18 cellular contexts compared by ENCODE assay signal in genomic region chr17:70313450-70313849, GRCh38.
DNase-seq lines count a peak whose midpoint lies in the region; ATAC-seq, FAIRE-seq and TF ChIP-seq lines count a peak whose summit lies in the region.
"Had no signal": no experiment of that assay in that cellular context is flagged by ENCODE, and none has a peak within 500 bp of the region (broad histone marks: within the 10 kb centered on the region; RNA-seq: fewer than 3 reads in every experiment).

No MANE protein-coding gene starts in this region.

- H3K4me1 ChIP-seq in IMR-90 (ENCODE audit: control insufficient read depth, insufficient read depth, low read length) (no peaks in the 10 kb centered on the region), osteoblast (ENCODE audit: insufficient read depth, low read length) (no peaks in the 10 kb centered on the region), psoas muscle (peaks cover 28% of the 10 kb centered on the region)
- H3K4me1 ChIP-seq: SJSA1, thyroid gland had no signal

- ATAC-seq in GM18861 (IDR thresholded peaks at IDR 0.05; ENCODE audit: unreplicated experiment) (peak; percentile 66), IMR-90 (ENCODE audit: low read depth) (peak; percentile 83), psoas muscle (no peak)
- ATAC-seq: activated CD8-positive, alpha-beta T cell treated with anti-CD3 and anti-CD28 coated beads for 36 hours; activated T-helper 17 cell treated with anti-CD3 and anti-CD28 coated beads, Interleukin-2, amount 50 U/mL, for 72 hours; left ventricle myocardium superior; naive thymus-derived CD4-positive, alpha-beta T cell had no signal

- no peak overlapping the region for H2AK5ac ChIP-seq in IMR-90 (ENCODE audit: low read depth, low read length)

- H4K5ac ChIP-seq in IMR-90 (ENCODE audit: low read depth, low read length), result no peak overlapping the region

- no peaks in the 10 kb centered on the region for H3K27me3 ChIP-seq in IMR-90 (ENCODE audit: control insufficient read depth, insufficient read depth, low read length)
- no peaks in the 10 kb centered on the region for H3K27me3 ChIP-seq in osteoblast (ENCODE audit: insufficient read depth, low read length)
- H3K27me3 ChIP-seq in psoas muscle (ENCODE audit: insufficient read depth in 3 of 3, low read length in 2 of 3), result no peaks in the 10 kb centered on the region
- H3K27me3 ChIP-seq: thyroid gland had no signal

- H3K9ac ChIP-seq in IMR-90 (ENCODE audit: low read depth, low read length), result no peak overlapping the region

- peak overlapping the region; percentile 88 for H2BK5ac ChIP-seq in IMR-90 (ENCODE audit: low read depth, low read length, poor library complexity, severe bottlenecking)

- no peak overlapping the region for H2AFZ ChIP-seq in IMR-90 (replicated peaks; ENCODE audit: low read length, poor library complexity)
- H2AFZ ChIP-seq in osteoblast (ENCODE audit: low read length), result no peak overlapping the region

- H4K91ac ChIP-seq in IMR-90 (ENCODE audit: insufficient read depth, low read depth, low read length), result no peak overlapping the region

- TF ChIP-seq RAD21 in IMR-90 (IDR thresholded peaks at IDR 0.05; ENCODE audit: low read length), result no peak

- H3K27ac ChIP-seq in IMR-90 (ENCODE audit: insufficient read depth, low read length) (no peak overlapping the region), osteoblast (ENCODE audit: low read depth, low read length) (peak overlapping the region; percentile 32), psoas muscle (no peak overlapping the region)
- H3K27ac ChIP-seq: SJSA1, thyroid gland had no signal

- H3K4ac ChIP-seq in IMR-90 (ENCODE audit: low read depth, low read length), result peak overlapping the region; percentile 36; the same call in 1 of the 2 replicates

- H2BK120ac ChIP-seq in IMR-90 (ENCODE audit: low read depth, low read length), result peak overlapping the region; percentile 70; the same call in 1 of the 2 replicates

- H2AK9ac ChIP-seq in IMR-90 (replicated peaks; ENCODE audit: low read depth, low read length, poor library complexity), result no peak overlapping the region

- peaks cover 5% of the 10 kb centered on the region; the same call in 1 of the 2 replicates for H3K9me1 ChIP-seq in IMR-90 (ENCODE audit: insufficient read depth, low read length)

- H3K14ac ChIP-seq in IMR-90 (replicated peaks; ENCODE audit: low read depth, low read length), result 0 out of 2 replicates have a peak overlapping the region, but pooled peaks have one; percentile 68

- no peak for TF ChIP-seq CTCF in IMR-90 (conservative IDR thresholded peaks at IDR 0.05; ENCODE audit: low read depth, low read length)
- TF ChIP-seq CTCF in astrocyte of the spinal cord (IDR thresholded peaks at IDR 0.05; ENCODE audit: low read depth, low read length), result no peak
- no peak for TF ChIP-seq CTCF in osteoblast (IDR thresholded peaks at IDR 0.05; ENCODE audit: extremely low read depth, low read depth, low read length)
- TF ChIP-seq CTCF in psoas muscle (IDR thresholded peaks at IDR 0.05), result no peak

- TF ChIP-seq POLR2A in IMR-90 (IDR thresholded peaks at IDR 0.05; ENCODE audit: low read depth, low read length), result no peak

- H3K79me2 ChIP-seq in osteoblast (ENCODE audit: insufficient read depth, low read length), result no peaks in the 10 kb centered on the region

- H3K23ac ChIP-seq in IMR-90 (ENCODE audit: low read depth, low read length), result peak overlapping the region; percentile 20; the same call in 1 of the 2 replicates

- CTCF ChIA-PET in IMR-90 (lab: Yijun Ruan, JAX), result no interaction called here

- H3K9me3 ChIP-seq in IMR-90 (ENCODE audit: control insufficient read depth, insufficient read depth, low read length) (no peaks in the 10 kb centered on the region), osteoblast (ENCODE audit: low read depth, low read length) (no peaks in the 10 kb centered on the region), psoas muscle (no peaks in the 10 kb centered on the region)
- H3K9me3 ChIP-seq: thyroid gland had no signal

- H3K18ac ChIP-seq in IMR-90 (ENCODE audit: low read depth, low read length), result no peak overlapping the region

- H3K79me1 ChIP-seq in IMR-90 (ENCODE audit: low read depth in 1 of 2, low read length in 2 of 2), result no peaks in the 10 kb centered on the region

- no peak for FAIRE-seq in GM19239 (lab: Jason Lieb, UNC)

- dilution Hi-C loops in IMR-90 (cut with HindIII; ENCODE audit: low sequenced_read_pairs, unreplicated experiment), result no loop called here

- H4K8ac ChIP-seq in IMR-90 (ENCODE audit: low read depth in 2 of 2, low read length in 2 of 2), result 0 out of 4 replicates have a peak overlapping the region, but pooled peaks of 1 of the 2 experiments have one; percentile 49

- in situ Hi-C loops in IMR-90 (cut with MboI; ENCODE audit: low sequenced_read_pairs), result no loop called here
- in situ Hi-C loops in astrocyte of the spinal cord (cut with HindIII; ENCODE audit: low sequenced_read_pairs), result no loop called here

- peak overlapping the region; percentile 75 for H3K4me2 ChIP-seq in IMR-90 (ENCODE audit: low read depth, low read length)
- H3K4me2 ChIP-seq in osteoblast (ENCODE audit: insufficient read depth, low read length), result no peak overlapping the region

- peak; percentile 86 for DNase-seq in IMR-90
- DNase-seq in astrocyte of the spinal cord (ENCODE audit: low read depth, low spot score), result peak; percentile 69
- DNase-seq in osteoblast (ENCODE audit: insufficient read length, low spot score, missing footprints), result peak; percentile 34
- DNase-seq in psoas muscle, result no peak
- no peak for DNase-seq in GM19239 (ENCODE audit: insufficient read length, low spot score)
- no peak for DNase-seq in NCI-H2227 (lab: John Stamatoyannopoulos, UW; ENCODE audit: unreplicated experiment)
- DNase-seq: activated CD8-positive, alpha-beta T cell treated with anti-CD3 and anti-CD28 coated beads for 36 hours; amygdala; CD4-positive, alpha-beta T cell; GOT3; Kasumi-1; left ventricle myocardium superior; naive thymus-derived CD4-positive, alpha-beta T cell; NCI-H2081 treated with DMSO at 0.1 percent for 48 hours; thyroid gland had no signal

- intact Hi-C loops in IMR-90 (cut with micrococcal nuclease) (no loop called here), psoas muscle (cut with DNase I) (loop anchor here in 1 of 2 donors (5.0 kb wide), 1 partner anchor 131 kb away; no protein-coding TSS in a partner anchor)

- no CpG with 5 or more reads among the region's 4 CpGs for WGBS in IMR-90 (ENCODE audit: extremely low coverage in 2 of 2, insufficient read length in 1 of 2), 2 experiments
- WGBS in psoas muscle, 3 donors, result 50 to 66% (median 56%) methylated on average over 4 of the region's 4 CpGs

- no TSS peak for BruUV-seq in IMR-90 (replicated peaks; lab: Mats Ljungman, UMichigan)

- POLR2A ChIA-PET in IMR-90 (lab: Charles Lee; ENCODE audit: unreplicated experiment), result no interaction called here

- no peak overlapping the region for H3K4me3 ChIP-seq in IMR-90 (ENCODE audit: insufficient read depth, low read depth, low read length)
- H3K4me3 ChIP-seq in astrocyte of the spinal cord (ENCODE audit: low read depth, low read length), result no peak overlapping the region
- no peak overlapping the region for H3K4me3 ChIP-seq in osteoblast (ENCODE audit: insufficient read depth, low read length)
- H3K4me3 ChIP-seq in psoas muscle, result no peak overlapping the region
- H3K4me3 ChIP-seq: SJSA1, thyroid gland had no signal

- H3K56ac ChIP-seq in IMR-90 (ENCODE audit: extremely low read depth, insufficient read depth, low read length), result no peak overlapping the region

- no peak overlapping the region for H2BK20ac ChIP-seq in IMR-90 (ENCODE audit: low read depth, low read length)

- no peaks in the 10 kb centered on the region for H3K36me3 ChIP-seq in IMR-90 (ENCODE audit: control insufficient read depth, insufficient read depth, low read length)
- no peaks in the 10 kb centered on the region for H3K36me3 ChIP-seq in osteoblast (ENCODE audit: insufficient read depth, low read length)
- no peaks in the 10 kb centered on the region for H3K36me3 ChIP-seq in psoas muscle (ENCODE audit: insufficient read depth in 1 of 2, low read depth in 1 of 2)
- H3K36me3 ChIP-seq: SJSA1, thyroid gland had no signal

- H2BK15ac ChIP-seq in IMR-90 (ENCODE audit: low read depth, low read length), result 0 out of 3 replicates have a peak overlapping the region, but pooled peaks have one; percentile 81

- H4K20me1 ChIP-seq in IMR-90 (ENCODE audit: insufficient read depth, low read length), result no peaks in the 10 kb centered on the region
- no peaks in the 10 kb centered on the region for H4K20me1 ChIP-seq in osteoblast (ENCODE audit: insufficient read depth, low read length)

TF ChIP-seq in IMR-90, 13 proteins besides CTCF, POLR2A, EP300 and RAD21:
- TF ChIP-seq MAZ (IDR thresholded peaks at IDR 0.05; ENCODE audit: borderline replicate concordance, low read depth, low read length) (no peak), RFX5 (IDR thresholded peaks at IDR 0.05; ENCODE audit: low read depth, low read length) (no peak), MAFK (IDR thresholded peaks at IDR 0.05; ENCODE audit: low read depth, low read length) (0 out of 2 replicates have a peak, but pooled peaks have one; percentile 1), FOS (IDR thresholded peaks at IDR 0.05; ENCODE audit: low read depth, low read length) (no peak; the same call in 1 of the 2 replicates)

Comparison
In these comparisons a context has a peak if more than half of its experiments do, and no peak if none do; other contexts are left out.
1. ATAC-seq: peak in GM18861 (single experiment) and IMR-90 (single experiment); none in psoas muscle (0 of 4).
2. DNase-seq: peak in IMR-90 (single experiment), astrocyte of the spinal cord (single experiment) and osteoblast (single experiment); none in psoas muscle (0 of 2), GM19239 (single experiment) and NCI-H2227 (single experiment).